Comparison of ENCODE assay signal across 11 cellular contexts in the genomic region with DNA sequence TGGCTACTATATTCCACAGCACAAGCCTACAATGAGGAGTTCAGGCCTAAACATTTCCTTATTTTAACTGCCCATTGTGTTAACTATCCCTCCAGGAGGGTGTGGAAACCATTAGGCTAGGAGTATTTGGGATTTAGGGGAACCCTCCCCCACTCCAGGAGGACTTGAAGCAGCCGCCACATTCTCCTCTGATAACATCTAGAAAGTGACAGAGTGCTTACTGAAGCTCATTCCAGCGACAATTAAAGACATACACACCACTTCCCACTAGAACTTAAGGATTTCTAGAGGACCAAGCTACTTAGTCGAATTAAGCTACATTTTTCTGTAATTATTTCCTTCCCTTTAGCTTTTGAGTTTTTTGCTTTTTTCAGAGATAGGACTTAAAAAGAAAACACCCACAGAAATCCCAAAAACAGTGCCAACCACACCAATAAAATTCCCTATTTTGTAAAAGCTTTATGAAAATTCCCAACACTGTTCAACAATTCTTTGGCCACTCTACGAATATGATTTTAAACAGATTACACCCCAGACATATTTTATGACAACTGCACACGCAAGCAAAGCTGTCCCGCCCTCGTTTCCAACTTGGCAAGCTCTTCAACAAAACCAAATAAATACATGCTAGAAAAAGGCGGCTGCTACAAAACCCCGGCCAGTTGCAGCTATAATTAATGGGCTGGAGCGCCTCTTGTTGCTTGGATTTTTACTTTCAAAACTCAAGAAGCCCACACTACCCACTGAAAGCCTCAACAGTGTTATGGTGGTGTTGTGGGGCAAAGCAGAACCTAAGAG. TPM values are rescaled to one million over a fixed set of nuclear protein-coding genes. Genes with fewer than 3 reads are reported as not detected.
DNase-seq lines count a peak whose midpoint lies in the region; ATAC-seq and TF ChIP-seq lines count a peak whose summit lies in the region.
"Had no signal": no experiment of that assay in that cellular context is flagged by ENCODE, and none has a peak within 500 bp of the region (broad histone marks: within the 10 kb centered on the region; RNA-seq: fewer than 3 reads in every experiment).

No MANE protein-coding gene starts in this region.

- peaks cover 51% of the 10 kb centered on the region for H3K79me2 ChIP-seq in GM23338 (replicated peaks; ENCODE audit: insufficient read depth)

- peak; percentile 2; the same call in 1 of the 3 replicates for ATAC-seq in GM23338
- ATAC-seq in left cardiac atrium, result peak in 1 of 2 donors; percentile 1
- ATAC-seq in GM21423 (IDR thresholded peaks at IDR 0.05; ENCODE audit: unreplicated experiment), result no peak
- ATAC-seq in GM21825 (IDR thresholded peaks at IDR 0.05; ENCODE audit: unreplicated experiment), result no peak

- 0 out of 2 replicates have a peak, but pooled peaks cover 8% of the 10 kb centered on the region for H4K20me1 ChIP-seq in GM23338 (replicated peaks; ENCODE audit: insufficient read depth)

- H3K27ac ChIP-seq in GM23338 (ENCODE audit: low read depth) (no peak overlapping the region), rectal smooth muscle tissue (ENCODE audit: low read depth, low read length) (peak overlapping the region; percentile 91)
- H3K27ac ChIP-seq: HL-60 had no signal

- H3K36me3 ChIP-seq in GM23338 (ENCODE audit: insufficient read depth) (no peaks in the 10 kb centered on the region), rectal smooth muscle tissue (ENCODE audit: control insufficient read depth, insufficient read depth, low read length) (no peaks in the 10 kb centered on the region)

- no peaks in the 10 kb centered on the region for H3K9me2 ChIP-seq in GM23338 (ENCODE audit: insufficient read depth)

- H3K27me3 ChIP-seq in GM23338 (ENCODE audit: insufficient read depth) (peaks cover 35% of the 10 kb centered on the region), rectal smooth muscle tissue (ENCODE audit: control insufficient read depth, insufficient read depth, low read length) (no peaks in the 10 kb centered on the region)

- no peak overlapping the region; the same call in 1 of the 2 replicates for H3K27ac Mint-ChIP-seq in GM23338

- peak overlapping the region; percentile 64 for H3K4me2 ChIP-seq in GM23338

- peak overlapping the region; percentile 14 for H3K9ac ChIP-seq in rectal smooth muscle tissue (ENCODE audit: low read length)

- H3K36me3 Mint-ChIP-seq in GM23338 (ENCODE audit: low read depth), result no peaks in the 10 kb centered on the region

- H3F3A ChIP-seq in GM23338 (replicated peaks; ENCODE audit: low read depth), result no peaks in the 10 kb centered on the region

- intact Hi-C loops in left cardiac atrium (cut with DNase I), result loop anchor here in 1 of 2 donors (5.0 to 10.0 kb wide), 2 partner anchors 61 to 108 kb away; no protein-coding TSS in a partner anchor

- no peak overlapping the region for H2AFZ ChIP-seq in GM23338

- no peak for TF ChIP-seq CTCF in GM23338 (conservative IDR thresholded peaks at IDR 0.05; ENCODE audit: low read depth in 2 of 2)

- DNase-seq in GM23338 (ENCODE audit: low spot score) (peak; percentile 70), SW480 (ENCODE audit: low spot score) (peak; percentile 20), left cardiac atrium (peak; percentile 43), RKO (ENCODE audit: low spot score) (no peak)
- DNase-seq in activated CD4-positive, CD25-positive, alpha-beta regulatory T cell treated with anti-CD3 and anti-CD28 coated beads, Interleukin-2, amount 50 U/mL, for 72 hours, result no peak
- DNase-seq: DND-41, NCI-H2107 had no signal

- H3K4me1 ChIP-seq in GM23338 (ENCODE audit: insufficient read depth) (peaks cover 34% of the 10 kb centered on the region), rectal smooth muscle tissue (ENCODE audit: control insufficient read depth, insufficient read depth, low read length) (peaks cover 28% of the 10 kb centered on the region)

- peaks cover 24% of the 10 kb centered on the region for H3K27me3 Mint-ChIP-seq in GM23338 (ENCODE audit: insufficient read depth, low read depth, poor library complexity)

- H3K4me1 Mint-ChIP-seq in GM23338, result peaks cover 31% of the 10 kb centered on the region

- H3K4me3 ChIP-seq in GM23338 (0 out of 2 replicates have a peak overlapping the region, but pooled peaks have one; percentile 5), rectal smooth muscle tissue (ENCODE audit: low read length) (peak overlapping the region; percentile 33)

- H3K4me3 Mint-ChIP-seq in GM23338, result 0 out of 3 replicates have a peak overlapping the region, but pooled peaks have one; percentile 7

- H3K9me3 Mint-ChIP-seq in GM23338, result no peaks in the 10 kb centered on the region

TF ChIP-seq in GM23338, 12 proteins besides CTCF, POLR2A, EP300 and RAD21:
- TF ChIP-seq POLR2AphosphoS5 (IDR thresholded peaks at IDR 0.05; ENCODE audit: low read depth) (no peak), ZNF114 (CRISPR knock-in tag; IDR thresholded peaks at IDR 0.05) (no peak), NANOG (IDR thresholded peaks at IDR 0.05; ENCODE audit: borderline replicate concordance) (no peak)
- TF ChIP-seq, protein P1, sequence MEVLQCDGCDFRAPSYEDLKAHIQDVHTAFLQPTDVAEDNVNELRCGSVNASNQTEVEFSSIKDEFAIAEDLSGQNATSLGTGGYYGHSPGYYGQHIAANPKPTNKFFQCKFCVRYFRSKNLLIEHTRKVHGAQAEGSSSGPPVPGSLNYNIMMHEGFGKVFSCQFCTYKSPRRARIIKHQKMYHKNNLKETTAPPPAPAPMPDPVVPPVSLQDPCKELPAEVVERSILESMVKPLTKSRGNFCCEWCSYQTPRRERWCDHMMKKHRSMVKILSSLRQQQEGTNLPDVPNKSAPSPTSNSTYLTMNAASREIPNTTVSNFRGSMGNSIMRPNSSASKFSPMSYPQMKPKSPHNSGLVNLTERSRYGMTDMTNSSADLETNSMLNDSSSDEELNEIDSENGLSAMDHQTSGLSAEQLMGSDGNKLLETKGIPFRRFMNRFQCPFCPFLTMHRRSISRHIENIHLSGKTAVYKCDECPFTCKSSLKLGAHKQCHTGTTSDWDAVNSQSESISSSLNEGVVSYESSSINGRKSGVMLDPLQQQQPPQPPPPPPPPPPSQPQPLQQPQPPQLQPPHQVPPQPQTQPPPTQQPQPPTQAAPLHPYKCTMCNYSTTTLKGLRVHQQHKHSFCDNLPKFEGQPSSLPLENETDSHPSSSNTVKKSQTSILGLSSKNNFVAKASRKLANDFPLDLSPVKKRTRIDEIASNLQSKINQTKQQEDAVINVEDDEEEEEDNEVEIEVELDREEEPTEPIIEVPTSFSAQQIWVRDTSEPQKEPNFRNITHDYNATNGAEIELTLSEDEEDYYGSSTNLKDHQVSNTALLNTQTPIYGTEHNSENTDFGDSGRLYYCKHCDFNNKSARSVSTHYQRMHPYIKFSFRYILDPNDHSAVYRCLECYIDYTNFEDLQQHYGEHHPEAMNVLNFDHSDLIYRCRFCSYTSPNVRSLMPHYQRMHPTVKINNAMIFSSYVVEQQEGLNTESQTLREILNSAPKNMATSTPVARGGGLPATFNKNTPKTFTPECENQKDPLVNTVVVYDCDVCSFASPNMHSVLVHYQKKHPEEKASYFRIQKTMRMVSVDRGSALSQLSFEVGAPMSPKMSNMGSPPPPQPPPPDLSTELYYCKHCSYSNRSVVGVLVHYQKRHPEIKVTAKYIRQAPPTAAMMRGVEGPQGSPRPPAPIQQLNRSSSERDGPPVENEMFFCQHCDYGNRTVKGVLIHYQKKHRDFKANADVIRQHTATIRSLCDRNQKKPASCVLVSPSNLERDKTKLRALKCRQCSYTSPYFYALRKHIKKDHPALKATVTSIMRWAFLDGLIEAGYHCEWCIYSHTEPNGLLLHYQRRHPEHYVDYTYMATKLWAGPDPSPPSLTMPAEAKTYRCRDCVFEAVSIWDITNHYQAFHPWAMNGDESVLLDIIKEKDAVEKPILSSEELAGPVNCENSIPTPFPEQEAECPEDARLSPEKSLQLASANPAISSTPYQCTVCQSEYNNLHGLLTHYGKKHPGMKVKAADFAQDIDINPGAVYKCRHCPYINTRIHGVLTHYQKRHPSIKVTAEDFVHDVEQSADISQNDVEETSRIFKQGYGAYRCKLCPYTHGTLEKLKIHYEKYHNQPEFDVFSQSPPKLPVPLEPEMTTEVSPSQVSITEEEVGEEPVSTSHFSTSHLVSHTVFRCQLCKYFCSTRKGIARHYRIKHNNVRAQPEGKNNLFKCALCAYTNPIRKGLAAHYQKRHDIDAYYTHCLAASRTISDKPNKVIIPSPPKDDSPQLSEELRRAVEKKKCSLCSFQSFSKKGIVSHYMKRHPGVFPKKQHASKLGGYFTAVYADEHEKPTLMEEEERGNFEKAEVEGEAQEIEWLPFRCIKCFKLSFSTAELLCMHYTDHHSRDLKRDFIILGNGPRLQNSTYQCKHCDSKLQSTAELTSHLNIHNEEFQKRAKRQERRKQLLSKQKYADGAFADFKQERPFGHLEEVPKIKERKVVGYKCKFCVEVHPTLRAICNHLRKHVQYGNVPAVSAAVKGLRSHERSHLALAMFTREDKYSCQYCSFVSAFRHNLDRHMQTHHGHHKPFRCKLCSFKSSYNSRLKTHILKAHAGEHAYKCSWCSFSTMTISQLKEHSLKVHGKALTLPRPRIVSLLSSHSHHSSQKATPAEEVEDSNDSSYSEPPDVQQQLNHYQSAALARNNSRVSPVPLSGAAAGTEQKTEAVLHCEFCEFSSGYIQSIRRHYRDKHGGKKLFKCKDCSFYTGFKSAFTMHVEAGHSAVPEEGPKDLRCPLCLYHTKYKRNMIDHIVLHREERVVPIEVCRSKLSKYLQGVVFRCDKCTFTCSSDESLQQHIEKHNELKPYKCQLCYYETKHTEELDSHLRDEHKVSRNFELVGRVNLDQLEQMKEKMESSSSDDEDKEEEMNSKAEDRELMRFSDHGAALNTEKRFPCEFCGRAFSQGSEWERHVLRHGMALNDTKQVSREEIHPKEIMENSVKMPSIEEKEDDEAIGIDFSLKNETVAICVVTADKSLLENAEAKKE (CRISPR knock-in tag; IDR thresholded peaks at IDR 0.05), result no peak
- TF ChIP-seq, protein P2, sequence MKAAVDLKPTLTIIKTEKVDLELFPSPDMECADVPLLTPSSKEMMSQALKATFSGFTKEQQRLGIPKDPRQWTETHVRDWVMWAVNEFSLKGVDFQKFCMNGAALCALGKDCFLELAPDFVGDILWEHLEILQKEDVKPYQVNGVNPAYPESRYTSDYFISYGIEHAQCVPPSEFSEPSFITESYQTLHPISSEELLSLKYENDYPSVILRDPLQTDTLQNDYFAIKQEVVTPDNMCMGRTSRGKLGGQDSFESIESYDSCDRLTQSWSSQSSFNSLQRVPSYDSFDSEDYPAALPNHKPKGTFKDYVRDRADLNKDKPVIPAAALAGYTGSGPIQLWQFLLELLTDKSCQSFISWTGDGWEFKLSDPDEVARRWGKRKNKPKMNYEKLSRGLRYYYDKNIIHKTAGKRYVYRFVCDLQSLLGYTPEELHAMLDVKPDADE (IDR thresholded peaks at IDR 0.05), result no peak
TF ChIP-seq in GM23338: peak in this region for 0.

RNA-seq across cellular contexts. Expression of a gene that starts 4.6 kb away (rescaled TPM):
- total RNA-seq in GM23338 (2014; rRNA removed; shearing (Covaris generic)), result 15.5 and 18.8 TPM in 2 replicates
- polyA plus RNA-seq in GM23338 (2016; fragmentation: Nextera tagmentation; extraction: Ambion mirVana), result 6.0 and 8.1 TPM in 2 replicates
- 10 to 100 TPM; 18.0 to 25.4 TPM for total RNA-seq in left cardiac atrium

Comparison
In these comparisons a context has a peak if more than half of its experiments do, and no peak if none do; other contexts are left out.
1. DNase-seq: peak in GM23338 (single experiment), SW480 (single experiment) and left cardiac atrium (single experiment); none in RKO (single experiment) and activated CD4-positive, CD25-positive, alpha-beta regulatory T cell treated with anti-CD3 and anti-CD28 coated beads, Interleukin-2, amount 50 U/mL, for 72 hours (single experiment).